In the genomic region with DNA sequence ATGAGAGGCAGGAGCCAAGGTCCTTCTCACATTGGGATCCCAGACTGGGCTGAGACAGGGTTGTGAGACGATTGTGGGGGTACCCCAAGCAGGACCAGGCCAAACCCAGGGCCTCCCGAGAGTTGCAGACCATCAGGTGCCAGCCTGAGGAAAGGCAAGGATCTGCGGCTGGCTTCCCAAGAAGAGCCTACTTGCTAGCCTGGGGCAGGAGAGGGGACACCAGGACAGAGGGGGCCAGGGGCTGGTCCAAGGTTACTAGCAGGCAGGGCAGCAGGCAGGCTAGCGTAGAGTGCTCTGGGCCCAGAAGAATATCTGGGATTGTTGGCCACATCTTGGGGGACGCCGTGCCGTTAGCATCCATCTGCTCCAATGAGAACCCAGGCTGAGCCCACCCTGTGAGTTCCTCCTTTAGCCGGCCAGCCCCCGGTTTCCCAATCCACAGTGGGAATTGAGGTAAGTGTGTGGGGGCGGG, we compare ENCODE assay signal across 8 cellular contexts. TPM values are rescaled to one million over a fixed set of nuclear protein-coding genes. Genes with fewer than 3 reads are reported as not detected.
DNase-seq lines count a peak whose midpoint lies in the region; ATAC-seq and TF ChIP-seq lines count a peak whose summit lies in the region.

No MANE protein-coding gene starts in this region.

- peaks cover 23% of the 10 kb centered on the region for H3K36me3 ChIP-seq in lower lobe of right lung

- intact Hi-C loops in lower lobe of right lung (cut with DNase I), result loop anchor here (5.0 kb wide), 1 partner anchor 39 kb away; no protein-coding TSS in a partner anchor

- H3K9me3 Mint-ChIP-seq in activated T-cell treated with anti-CD3 and anti-CD28 coated beads, Interleukin-2, amount 50 U/mL, for 24 hours, result no peaks in the 10 kb centered on the region
- H3K9me3 Mint-ChIP-seq in brain (peaks cover 0 to 5% (median 0%) of the 10 kb centered on the region in 5 experiments), type B pancreatic cell (no peaks in the 10 kb centered on the region)

- no peaks in the 10 kb centered on the region for H3K27me3 ChIP-seq in lower lobe of right lung (ENCODE audit: low read depth)

- TF ChIP-seq CTCF in brain (conservative IDR thresholded peaks at IDR 0.05) (no peak), lower lobe of right lung (IDR thresholded peaks at IDR 0.05) (no peak), type B pancreatic cell (conservative IDR thresholded peaks at IDR 0.05) (no peak)

- H3K4me3 ChIP-seq in lower lobe of right lung, result peak overlapping the region; percentile 83

- no peaks in the 10 kb centered on the region for H3K9me3 ChIP-seq in lower lobe of right lung

- peaks cover 37% of the 10 kb centered on the region for H3K4me1 Mint-ChIP-seq in activated T-cell treated with anti-CD3 and anti-CD28 coated beads, Interleukin-2, amount 50 U/mL, for 24 hours (ENCODE audit: low read depth)
- H3K4me1 Mint-ChIP-seq in brain (peaks cover 44% of the 10 kb centered on the region), type B pancreatic cell (ENCODE audit: unreplicated experiment) (peaks cover 37% of the 10 kb centered on the region)

- H3K27me3 Mint-ChIP-seq in activated T-cell treated with anti-CD3 and anti-CD28 coated beads, Interleukin-2, amount 50 U/mL, for 24 hours, result no peaks in the 10 kb centered on the region
- H3K27me3 Mint-ChIP-seq in brain (peaks cover 12% of the 10 kb centered on the region), type B pancreatic cell (peaks cover 15% of the 10 kb centered on the region)

- peak overlapping the region; percentile 91 for H3K27ac ChIP-seq in lower lobe of right lung

- H3K36me3 Mint-ChIP-seq in activated T-cell treated with anti-CD3 and anti-CD28 coated beads, Interleukin-2, amount 50 U/mL, for 24 hours (ENCODE audit: low read depth), result peaks cover 91% of the 10 kb centered on the region
- no peaks in the 10 kb centered on the region for H3K36me3 Mint-ChIP-seq in brain
- H3K36me3 Mint-ChIP-seq in type B pancreatic cell, result peaks cover 3% of the 10 kb centered on the region

- peak overlapping the region; percentile 100 for H3K27ac Mint-ChIP-seq in activated T-cell treated with anti-CD3 and anti-CD28 coated beads, Interleukin-2, amount 50 U/mL, for 24 hours
- H3K27ac Mint-ChIP-seq in brain (peak overlapping the region in 4 of 5 experiments; percentile 35 to 77 (median 59)), type B pancreatic cell (peak overlapping the region; percentile 92)

- no peak for DNase-seq in activated T-cell treated with anti-CD3 and anti-CD28 coated beads, Interleukin-2, amount 50 U/mL, for 24 hours
- no peak for DNase-seq in activated T-cell treated with anti-CD3 and anti-CD28 coated beads, Interleukin-2, amount 50 U/mL, for 1 hour
- no peak for DNase-seq in lower lobe of right lung
- DNase-seq in type B pancreatic cell (ENCODE audit: extremely low spot score, unreplicated experiment), result no peak
- DNase-seq in anterior cingulate cortex (lab: John Stamatoyannopoulos, UW), result no peak
- DNase-seq in 8988T, result no peak

- peak in 1 of 2 donors; percentile 0 for ATAC-seq in lower lobe of right lung
- no peak for ATAC-seq in HG03442 (IDR thresholded peaks at IDR 0.05; ENCODE audit: unreplicated experiment)

- H3K4me3 Mint-ChIP-seq in activated T-cell treated with anti-CD3 and anti-CD28 coated beads, Interleukin-2, amount 50 U/mL, for 24 hours, result peak overlapping the region; percentile 99
- H3K4me3 Mint-ChIP-seq in brain (peak overlapping the region; percentile 87 to 93 (median 90)), type B pancreatic cell (peak overlapping the region; percentile 91)

- H3K4me1 ChIP-seq in lower lobe of right lung, result peaks cover 77% of the 10 kb centered on the region

RNA-seq across cellular contexts. Expression of gene CISH, which starts 0.5 kb away (rescaled TPM):
- 2.2 TPM for polyA plus RNA-seq in brain (ENCODE audit: insufficient read depth, low read depth, low replicate concordance)
- total RNA-seq in lower lobe of right lung (48.8 TPM), type B pancreatic cell (ENCODE audit: low replicate concordance) (4.1 and 7.0 TPM in 2 replicates)

RNA-seq across cellular contexts. Expression of gene MAPKAPK3, which starts 5.9 kb away (rescaled TPM):
- 11.5 TPM for polyA plus RNA-seq in brain (ENCODE audit: insufficient read depth, low read depth, low replicate concordance)
- total RNA-seq in lower lobe of right lung (68.6 TPM), type B pancreatic cell (ENCODE audit: low replicate concordance) (40.3 and 47.0 TPM in 2 replicates)

RNA-seq across cellular contexts. Expression of gene HEMK1, which starts 41.7 kb away (rescaled TPM):
- 12.9 TPM for polyA plus RNA-seq in brain (ENCODE audit: insufficient read depth, low read depth, low replicate concordance)
- total RNA-seq in lower lobe of right lung (28.4 TPM), type B pancreatic cell (ENCODE audit: low replicate concordance) (20.2 and 29.9 TPM in 2 replicates)

RNA-seq across cellular contexts. Expression of gene C3orf18, which starts 43.5 kb away (rescaled TPM):
- 13.4 TPM for polyA plus RNA-seq in brain (ENCODE audit: insufficient read depth, low read depth, low replicate concordance)
- total RNA-seq in lower lobe of right lung (6.7 TPM), type B pancreatic cell (ENCODE audit: low replicate concordance) (1.9 and 11.9 TPM in 2 replicates)
